ENCODE assay signal across 18 cellular contexts in the genomic region with DNA sequence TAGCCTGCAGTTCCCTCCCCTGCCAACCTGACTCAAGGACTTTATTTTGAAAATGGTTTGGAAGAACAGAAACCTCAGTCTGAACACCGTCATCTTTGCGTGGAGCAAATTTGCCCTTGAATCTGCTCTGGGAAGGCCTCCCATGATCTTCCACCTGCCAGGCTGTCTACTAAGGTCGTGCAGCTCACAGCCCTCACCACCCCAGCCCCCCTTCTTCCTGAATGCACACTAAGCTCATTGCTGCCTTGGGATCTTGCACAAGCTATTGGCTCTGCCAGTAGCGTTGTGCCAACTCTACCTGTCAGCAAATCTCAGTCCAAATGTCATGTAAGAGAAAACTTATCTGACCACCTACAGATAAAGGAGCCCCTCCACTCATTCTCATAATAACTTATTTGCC.
"Had no signal": no experiment of that assay in that cellular context is flagged by ENCODE, and none has a peak within 500 bp of the region (broad histone marks: within the 10 kb centered on the region; RNA-seq: fewer than 3 reads in every experiment).

No MANE protein-coding gene starts in this region.

- H3K79me2 ChIP-seq: parathyroid adenoma had no signal

- H3K27ac ChIP-seq: brain microvascular endothelial cell, coronary artery, neutrophil, parathyroid adenoma, thyroid gland had no signal

- H3K9me3 ChIP-seq: neutrophil, thyroid gland had no signal

- H2AFZ ChIP-seq: parathyroid adenoma had no signal

- H3K27ac Mint-ChIP-seq: activated B cell treated with CpG ODN at 0.5 μM for 24 hours; activated CD4-positive, alpha-beta memory T cell treated with anti-CD3 and anti-CD28 coated beads for 36 hours; activated CD8-positive, alpha-beta memory T cell treated with anti-CD3 and anti-CD28 coated beads, Interleukin-2, amount 10 ng/mL, durations not matched to agents 7 days and 5 days; mesothelial cell of epicardium; natural killer cell treated with Interleukin-12 subunit alpha and Interleukin-12 subunit beta and Interleukin-15 and Interleukin-18, amount 100 ng/mL, for 72 hours had no signal

- H3K36me3 Mint-ChIP-seq: activated CD4-positive, alpha-beta memory T cell treated with anti-CD3 and anti-CD28 coated beads for 36 hours; activated CD8-positive, alpha-beta memory T cell treated with anti-CD3 and anti-CD28 coated beads, Interleukin-2, amount 10 ng/mL, durations not matched to agents 7 days and 5 days; mesothelial cell of epicardium; natural killer cell treated with Interleukin-12 subunit alpha and Interleukin-12 subunit beta and Interleukin-15 and Interleukin-18, amount 100 ng/mL, for 72 hours had no signal

- H3K9me3 Mint-ChIP-seq: activated B cell treated with CpG ODN at 0.5 μM for 24 hours; activated CD4-positive, alpha-beta memory T cell treated with anti-CD3 and anti-CD28 coated beads for 36 hours; mesothelial cell of epicardium; natural killer cell treated with Interleukin-12 subunit alpha and Interleukin-12 subunit beta and Interleukin-15 and Interleukin-18, amount 100 ng/mL, for 72 hours had no signal

- H3K4me3 Mint-ChIP-seq: activated B cell treated with CpG ODN at 0.5 μM for 24 hours; activated CD4-positive, alpha-beta memory T cell treated with anti-CD3 and anti-CD28 coated beads for 36 hours; activated CD8-positive, alpha-beta memory T cell treated with anti-CD3 and anti-CD28 coated beads, Interleukin-2, amount 10 ng/mL, durations not matched to agents 7 days and 5 days; mesothelial cell of epicardium; natural killer cell treated with Interleukin-12 subunit alpha and Interleukin-12 subunit beta and Interleukin-15 and Interleukin-18, amount 100 ng/mL, for 72 hours had no signal

- H3K4me3 ChIP-seq: coronary artery, thyroid gland had no signal

- H3K27me3 Mint-ChIP-seq: activated B cell treated with CpG ODN at 0.5 μM for 24 hours; activated CD4-positive, alpha-beta memory T cell treated with anti-CD3 and anti-CD28 coated beads for 36 hours; activated CD8-positive, alpha-beta memory T cell treated with anti-CD3 and anti-CD28 coated beads, Interleukin-2, amount 10 ng/mL, durations not matched to agents 7 days and 5 days had no signal

- FAIRE-seq: endometrium, TTC549 had no signal

- ATAC-seq: activated CD8-positive, alpha-beta memory T cell treated with anti-CD3 and anti-CD28 coated beads, Interleukin-2, amount 10 ng/mL, durations not matched to agents 7 days and 5 days; natural killer cell treated with Interleukin-12 subunit alpha and Interleukin-12 subunit beta and Interleukin-15 and Interleukin-18, amount 100 ng/mL, for 72 hours had no signal

- H3K27me3 ChIP-seq: brain microvascular endothelial cell, neutrophil, thyroid gland had no signal

- DNase-seq: activated B cell treated with CpG ODN at 0.5 μM for 24 hours; activated CD4-positive, alpha-beta memory T cell treated with anti-CD3 and anti-CD28 coated beads for 36 hours; activated CD4-positive, alpha-beta T cell treated with anti-CD3 and anti-CD28 coated beads for 4 hours; activated CD8-positive, alpha-beta memory T cell treated with anti-CD3 and anti-CD28 coated beads, Interleukin-2, amount 10 ng/mL, durations not matched to agents 7 days and 5 days; activated naive CD4-positive, alpha-beta T cell; anterior cingulate cortex; brain microvascular endothelial cell; erythroblast; stimulated activated CD8-positive, alpha-beta memory T cell treated with anti-CD3 and anti-CD28 coated beads, Interleukin-4, amount 100 ng/mL, for 48 hours; stimulated activated naive CD4-positive, alpha-beta T cell treated with Interleukin-2 at 50 U/mL for 16 hours had no signal

- H3K4me1 Mint-ChIP-seq: activated B cell treated with CpG ODN at 0.5 μM for 24 hours; activated CD8-positive, alpha-beta memory T cell treated with anti-CD3 and anti-CD28 coated beads, Interleukin-2, amount 10 ng/mL, durations not matched to agents 7 days and 5 days; mesothelial cell of epicardium had no signal

- H3K36me3 ChIP-seq: brain microvascular endothelial cell, neutrophil, thyroid gland had no signal

- H3K4me1 ChIP-seq: parathyroid adenoma had no signal
